ENCODE assay signal across 18 cellular contexts in the genomic region with DNA sequence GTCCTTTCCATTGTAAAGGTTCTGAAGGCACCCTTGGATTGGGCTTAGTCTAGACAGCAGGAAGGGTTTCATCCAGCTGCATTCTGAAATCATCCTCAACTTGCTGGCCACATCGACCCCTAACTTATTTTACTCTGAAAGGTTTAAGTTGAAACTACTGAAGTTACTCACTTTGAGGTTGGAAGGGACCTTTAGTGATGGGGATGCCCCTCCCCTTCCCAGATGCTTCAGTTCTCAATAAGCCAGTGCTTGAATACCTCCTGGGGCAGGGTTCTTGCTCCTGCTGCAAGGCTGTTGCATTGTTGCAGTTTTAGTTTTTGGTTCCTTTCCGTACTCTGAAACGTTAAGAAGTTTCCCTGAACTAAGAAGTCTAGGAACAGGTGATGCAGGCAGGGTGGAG. TPM values are rescaled to one million over a fixed set of nuclear protein-coding genes. Genes with fewer than 3 reads are reported as not detected.
"Had no signal": no experiment of that assay in that cellular context is flagged by ENCODE, and none has a peak within 500 bp of the region (broad histone marks: within the 10 kb centered on the region; RNA-seq: fewer than 3 reads in every experiment).

No MANE protein-coding gene starts in this region.

- H3K4me3 Mint-ChIP-seq: activated naive CD4-positive, alpha-beta T cell treated with anti-CD3 and anti-CD28 coated beads, Interleukin-2, amount 50 U/mL, for 24 hours; naive thymus-derived CD8-positive, alpha-beta T cell had no signal

- H3K27me3 Mint-ChIP-seq: activated naive CD4-positive, alpha-beta T cell treated with anti-CD3 and anti-CD28 coated beads, Interleukin-2, amount 50 U/mL, for 24 hours had no signal

- H3K9me3 Mint-ChIP-seq: activated naive CD4-positive, alpha-beta T cell treated with anti-CD3 and anti-CD28 coated beads, Interleukin-2, amount 50 U/mL, for 24 hours; naive thymus-derived CD8-positive, alpha-beta T cell had no signal

- ATAC-seq: heart right ventricle; naive thymus-derived CD8-positive, alpha-beta T cell had no signal

- H3K27ac Mint-ChIP-seq: activated naive CD4-positive, alpha-beta T cell treated with anti-CD3 and anti-CD28 coated beads, Interleukin-2, amount 50 U/mL, for 24 hours; naive thymus-derived CD8-positive, alpha-beta T cell had no signal

- H3K4me3 ChIP-seq: esophagus squamous epithelium, heart right ventricle, left ventricle myocardium inferior, prostate gland, right atrium auricular region, skin epidermis, tibial artery had no signal

- H3K9me3 ChIP-seq: esophagus squamous epithelium, heart right ventricle, left ventricle myocardium inferior, prostate gland, right atrium auricular region, tibial artery had no signal

- H3K36me3 Mint-ChIP-seq: activated naive CD4-positive, alpha-beta T cell treated with anti-CD3 and anti-CD28 coated beads, Interleukin-2, amount 50 U/mL, for 24 hours; naive thymus-derived CD8-positive, alpha-beta T cell had no signal

- DNase-seq: activated CD8-positive, alpha-beta memory T cell treated with anti-CD3 and anti-CD28 coated beads for 24 hours; amniotic stem cell; dermis blood vessel endothelial cell; effector memory CD4-positive, alpha-beta T cell; esophagus squamous epithelium; heart right ventricle; kidney glomerular epithelial cell; left ventricle myocardium inferior; mesenchymal stem cell; naive thymus-derived CD8-positive, alpha-beta T cell; stimulated activated CD4-positive, alpha-beta T cell treated with anti-CD3 and anti-CD28 coated beads, Interleukin-4, amount 100 ng/mL, for 1 hour had no signal

- H3K27ac ChIP-seq: esophagus squamous epithelium, left ventricle myocardium inferior, prostate gland, right atrium auricular region, tibial artery, VCaP had no signal

- H3K4me1 ChIP-seq: prostate gland had no signal

- H3K27me3 ChIP-seq: right atrium auricular region had no signal

- H3K36me3 ChIP-seq: esophagus squamous epithelium, left ventricle myocardium inferior, prostate gland, right atrium auricular region, tibial artery had no signal

RNA-seq across cellular contexts. Expression of a gene that starts 26.4 kb away (rescaled TPM):
- total RNA-seq: osteocyte had no signal
